In genomic region chr17:28142355-28142754, GRCh38 we compare ENCODE assay signal across 16 cellular contexts.
"Had no signal": no experiment of that assay in that cellular context is flagged by ENCODE, and none has a peak within 500 bp of the region (broad histone marks: within the 10 kb centered on the region; RNA-seq: fewer than 3 reads in every experiment).

No MANE protein-coding gene starts in this region.

- H3K36me3 ChIP-seq: pancreas, suprapubic skin, upper lobe of left lung had no signal

- H3K27me3 ChIP-seq: pancreas, suprapubic skin, upper lobe of left lung had no signal

- H3K4me3 ChIP-seq: lung, pancreas, suprapubic skin, upper lobe of left lung had no signal

- H3K27me3 Mint-ChIP-seq: activated B cell treated with CpG ODN at 0.5 μM for 24 hours; activated naive CD8-positive, alpha-beta T cell treated with anti-CD3 and anti-CD28 coated beads, Interleukin-2, amount 10 ng/mL, durations not matched to agents 7 days and 5 days had no signal

- H3K9me3 ChIP-seq: pancreas, suprapubic skin, upper lobe of left lung had no signal

- H3K4me1 ChIP-seq: suprapubic skin, upper lobe of left lung had no signal

- H3K27ac ChIP-seq: pancreas, suprapubic skin, upper lobe of left lung had no signal

- H3K27ac Mint-ChIP-seq: activated B cell treated with CpG ODN at 0.5 μM for 24 hours; activated naive CD8-positive, alpha-beta T cell treated with anti-CD3 and anti-CD28 coated beads, Interleukin-2, amount 10 ng/mL, durations not matched to agents 7 days and 5 days; T-helper 2 cell treated with Interferon-gamma antibody and Interleukin-4, amounts not matched to agents 5 μg/mL and 100 μg/mL, for 36 hours had no signal

- H3K4me1 Mint-ChIP-seq: activated B cell treated with CpG ODN at 0.5 μM for 24 hours; activated naive CD8-positive, alpha-beta T cell treated with anti-CD3 and anti-CD28 coated beads, Interleukin-2, amount 10 ng/mL, durations not matched to agents 7 days and 5 days had no signal

- DNase-seq: activated B cell treated with CpG ODN at 0.5 μM for 24 hours; activated CD4-positive, alpha-beta T cell treated with anti-CD3 and anti-CD28 coated beads for 48 hours; activated CD8-positive, alpha-beta memory T cell treated with anti-CD3 and anti-CD28 coated beads, Interleukin-2, amount 50 U/mL, for 48 hours; activated gamma-delta T cell treated with Interleukin-2 at 50 U/mL for 16 hours; activated naive CD8-positive, alpha-beta T cell treated with anti-CD3 and anti-CD28 coated beads, Interleukin-2, amount 10 ng/mL, durations not matched to agents 7 days and 5 days; aorta; kidney glomerular epithelial cell; pancreas; small intestine; stimulated activated CD4-positive, alpha-beta T cell treated with anti-CD3 and anti-CD28 coated beads, Interleukin-4, amount 100 ng/mL, for 24 hours; stimulated activated naive CD4-positive, alpha-beta T cell treated with Interleukin-2 at 50 U/mL for 16 hours; SW 1271; upper lobe of left lung had no signal

- H3K9me3 Mint-ChIP-seq: activated B cell treated with CpG ODN at 0.5 μM for 24 hours; activated naive CD8-positive, alpha-beta T cell treated with anti-CD3 and anti-CD28 coated beads, Interleukin-2, amount 10 ng/mL, durations not matched to agents 7 days and 5 days; T-helper 2 cell treated with Interferon-gamma antibody and Interleukin-4, amounts not matched to agents 5 μg/mL and 100 μg/mL, for 36 hours had no signal

- H3K4me3 Mint-ChIP-seq: activated B cell treated with CpG ODN at 0.5 μM for 24 hours; activated naive CD8-positive, alpha-beta T cell treated with anti-CD3 and anti-CD28 coated beads, Interleukin-2, amount 10 ng/mL, durations not matched to agents 7 days and 5 days; T-helper 2 cell treated with Interferon-gamma antibody and Interleukin-4, amounts not matched to agents 5 μg/mL and 100 μg/mL, for 36 hours had no signal
